In genomic region chr3:108599677-108600409, GRCh38 we compare ENCODE assay signal across 14 cellular contexts.
"Had no signal": no experiment of that assay in that cellular context is flagged by ENCODE, and none has a peak within 500 bp of the region (broad histone marks: within the 10 kb centered on the region; RNA-seq: fewer than 3 reads in every experiment).

No MANE protein-coding gene starts in this region.

- DNase-seq: activated CD4-positive, alpha-beta T cell treated with anti-CD3 and anti-CD28 coated beads, Interleukin-2, amount 50 U/mL, for 48 hours; activated CD4-positive, CD25-positive, alpha-beta regulatory T cell; activated gamma-delta T cell treated with Interleukin-2 at 50 U/mL for 16 hours; foreskin keratinocyte; immature natural killer cell; left cardiac atrium; midbrain; pancreas; stimulated activated CD4-positive, alpha-beta T cell treated with anti-CD3 and anti-CD28 coated beads, Interleukin-2, amount 100 ng/mL, for 48 hours; stomach had no signal

- H3K36me3 ChIP-seq: cardiac muscle cell, neural progenitor cell, pancreas, stomach, thoracic aorta had no signal

- H3K27ac Mint-ChIP-seq: immature natural killer cell, neural progenitor cell had no signal

- H3K9me3 ChIP-seq: pancreas, stomach, thoracic aorta had no signal

- H3K27ac ChIP-seq: cardiac muscle cell, foreskin keratinocyte, neural progenitor cell, pancreas, stomach, thoracic aorta had no signal

- H3K4me3 ChIP-seq: cardiac muscle cell, lung, neural progenitor cell, pancreas, stomach, thoracic aorta had no signal

- H3K9me3 Mint-ChIP-seq: immature natural killer cell had no signal

- ATAC-seq: foreskin keratinocyte, left cardiac atrium, pancreas had no signal

- H3K27me3 ChIP-seq: cardiac muscle cell, foreskin keratinocyte, neural progenitor cell, pancreas, stomach had no signal
